Comparison of ENCODE assay signal across 11 cellular contexts in genomic region chr4:6177587-6178197, GRCh38. TPM values are rescaled to one million over a fixed set of nuclear protein-coding genes. Genes with fewer than 3 reads are reported as not detected.
DNase-seq lines count a peak whose midpoint lies in the region; ATAC-seq and TF ChIP-seq lines count a peak whose summit lies in the region.
"Had no signal": no experiment of that assay in that cellular context is flagged by ENCODE, and none has a peak within 500 bp of the region (broad histone marks: within the 10 kb centered on the region; RNA-seq: fewer than 3 reads in every experiment).

No MANE protein-coding gene starts in this region.

- H3K9me3 Mint-ChIP-seq in activated T-cell treated with anti-CD3 and anti-CD28 coated beads, Interleukin-2, amount 50 U/mL, for 72 hours, result peaks cover 3 to 12% of the 10 kb centered on the region in 2 donors

- peaks cover 17 to 31% of the 10 kb centered on the region in 2 donors for H3K36me3 Mint-ChIP-seq in activated T-cell treated with anti-CD3 and anti-CD28 coated beads, Interleukin-2, amount 50 U/mL, for 72 hours (ENCODE audit: insufficient read depth in 2 of 2)

- no peaks in the 10 kb centered on the region for H3K79me2 ChIP-seq in smooth muscle cell (ENCODE audit: low read depth)

- H4K20me1 ChIP-seq in smooth muscle cell (ENCODE audit: low read depth), result no peaks in the 10 kb centered on the region

- H3K9me3 ChIP-seq in smooth muscle cell (replicated peaks; ENCODE audit: low read depth), result no peaks in the 10 kb centered on the region
- H3K9me3 ChIP-seq: upper lobe of right lung had no signal

- H3K36me3 ChIP-seq in smooth muscle cell (ENCODE audit: low read depth), result no peaks in the 10 kb centered on the region
- H3K36me3 ChIP-seq: upper lobe of right lung had no signal

- H3K4me3 Mint-ChIP-seq in activated T-cell treated with anti-CD3 and anti-CD28 coated beads, Interleukin-2, amount 50 U/mL, for 72 hours, result peak overlapping the region; percentile 62 to 76
- H3K4me3 Mint-ChIP-seq: neural crest cell had no signal

- peak; percentile 49 for DNase-seq in activated CD4-positive, CD25-positive, alpha-beta regulatory T cell treated with anti-CD3 and anti-CD28 coated beads, Interleukin-2, amount 50 U/mL, for 72 hours
- DNase-seq in NAMALWA (ENCODE audit: low spot score) (peak; percentile 74), globus pallidus (ENCODE audit: low spot score) (no peak), NOMO-1 treated with DMSO at 0.1 percent for 48 hours (lab: John Stamatoyannopoulos, UW; ENCODE audit: unreplicated experiment) (no peak), smooth muscle cell (lab: John Stamatoyannopoulos, UW; ENCODE audit: unreplicated experiment) (no peak)
- DNase-seq in activated T-cell treated with anti-CD3 and anti-CD28 coated beads, Interleukin-2, amount 50 U/mL, for 72 hours, result peak; percentile 39 to 81
- DNase-seq in stimulated activated CD8-positive, alpha-beta memory T cell treated with anti-CD3 and anti-CD28 coated beads, Interleukin-12 subunit alpha, Interleukin-12 subunit beta, amount 100 ng/mL, for 4 hours (ENCODE audit: low read depth), result peak; percentile 20
- DNase-seq: NCI-H524 treated with DMSO at 0.1 percent for 48 hours, upper lobe of right lung had no signal

- H3K4me2 ChIP-seq in smooth muscle cell, result no peak overlapping the region

- H3K9ac ChIP-seq in smooth muscle cell (ENCODE audit: low read depth), result no peak overlapping the region

- no peak overlapping the region for H3K27ac ChIP-seq in smooth muscle cell (ENCODE audit: low read depth)
- H3K27ac ChIP-seq: upper lobe of right lung had no signal

- no peaks in the 10 kb centered on the region for H3F3A ChIP-seq in smooth muscle cell (ENCODE audit: low read depth)

- 78% methylated on average over 8 of the region's 9 CpGs for WGBS in smooth muscle cell (ENCODE audit: low lambda C conversion rate)

- no peak overlapping the region for H3K4me3 ChIP-seq in smooth muscle cell
- H3K4me3 ChIP-seq: upper lobe of right lung had no signal

- H3K4me1 ChIP-seq in smooth muscle cell (ENCODE audit: low read depth), result no peaks in the 10 kb centered on the region
- H3K4me1 ChIP-seq: upper lobe of right lung had no signal

- peak overlapping the region; percentile 21 for H3K27ac Mint-ChIP-seq in activated T-cell treated with anti-CD3 and anti-CD28 coated beads, Interleukin-2, amount 50 U/mL, for 72 hours

- peaks cover 51% of the 10 kb centered on the region for H3K4me1 Mint-ChIP-seq in activated T-cell treated with anti-CD3 and anti-CD28 coated beads, Interleukin-2, amount 50 U/mL, for 72 hours (ENCODE audit: low read depth)
- H3K4me1 Mint-ChIP-seq: neural crest cell had no signal

- TF ChIP-seq CTCF in smooth muscle cell (IDR thresholded peaks at IDR 0.05; ENCODE audit: borderline replicate concordance, insufficient read depth, poor library complexity, severe bottlenecking), result no peak

- ATAC-seq in activated CD4-positive, CD25-positive, alpha-beta regulatory T cell treated with anti-CD3 and anti-CD28 coated beads, Interleukin-2, amount 50 U/mL, for 24 hours, result no peak
- no peak for ATAC-seq in activated T-cell treated with anti-CD3 and anti-CD28 coated beads, Interleukin-2, amount 50 U/mL, for 72 hours (replicated peaks in 1 of 2)
- ATAC-seq: upper lobe of right lung had no signal

- H3K27me3 Mint-ChIP-seq in activated T-cell treated with anti-CD3 and anti-CD28 coated beads, Interleukin-2, amount 50 U/mL, for 72 hours (ENCODE audit: low read depth), result no peaks in the 10 kb centered on the region

- no peak overlapping the region for H2AFZ ChIP-seq in smooth muscle cell (ENCODE audit: low read depth)

- H3K27me3 ChIP-seq in smooth muscle cell (ENCODE audit: low read depth), result no peaks in the 10 kb centered on the region
- H3K27me3 ChIP-seq: upper lobe of right lung had no signal

RNA-seq across cellular contexts. Expression of gene JAKMIP1, which starts 22.7 kb away (rescaled TPM):
- total RNA-seq in activated T-cell treated with anti-CD3 and anti-CD28 coated beads, Interleukin-2, amount 50 U/mL, for 72 hours, result 10 to 100 TPM in 1 of 2 donors, 1 to 10 TPM in 1; 9.0 to 33.7 TPM
- total RNA-seq in smooth muscle cell, result 0.45 TPM in 1 of 2 replicates, not detected in the other
- 0.07 and 0.64 TPM in 2 replicates for polyA plus RNA-seq in smooth muscle cell

Comparison
In these comparisons a context has a peak if more than half of its experiments do, and no peak if none do; other contexts are left out.
1. DNase-seq: peak in activated CD4-positive, CD25-positive, alpha-beta regulatory T cell treated with anti-CD3 and anti-CD28 coated beads, Interleukin-2, amount 50 U/mL, for 72 hours (single experiment), NAMALWA (single experiment), activated T-cell treated with anti-CD3 and anti-CD28 coated beads, Interleukin-2, amount 50 U/mL, for 72 hours (2 of 2) and stimulated activated CD8-positive, alpha-beta memory T cell treated with anti-CD3 and anti-CD28 coated beads, Interleukin-12 subunit alpha, Interleukin-12 subunit beta, amount 100 ng/mL, for 4 hours (single experiment); none in globus pallidus (single experiment), NOMO-1 treated with DMSO at 0.1 percent for 48 hours (single experiment) and smooth muscle cell (single experiment).